In genomic region chr6:158040051-158040803, GRCh38 we compare ENCODE assay signal across 8 cellular contexts. TPM values are rescaled to one million over a fixed set of nuclear protein-coding genes. Genes with fewer than 3 reads are reported as not detected.
DNase-seq lines count a peak whose midpoint lies in the region; ATAC-seq, FAIRE-seq and TF ChIP-seq lines count a peak whose summit lies in the region.

No MANE protein-coding gene starts in this region.

- peak overlapping the region; percentile 76 for H4K8ac ChIP-seq in trophoblast cell (ENCODE audit: low read depth, low read length)

- H3K9me3 ChIP-seq in fibroblast of lung (ENCODE audit: control insufficient read depth, insufficient read depth, low read depth, low read length) (no peaks in the 10 kb centered on the region), trophoblast cell (ENCODE audit: insufficient read depth, low read depth, low read length) (peaks cover 2% of the 10 kb centered on the region)

- TF ChIP-seq POLR2A in GM12892 (IDR thresholded peaks at IDR 0.05; ENCODE audit: low read depth, low read length): no peak

- peak overlapping the region; percentile 89 for H2BK5ac ChIP-seq in trophoblast cell (ENCODE audit: low read depth, low read length, poor library complexity)

- H3K79me2 ChIP-seq in fibroblast of lung (ENCODE audit: control insufficient read depth, insufficient read depth, low read length): peaks cover 53% of the 10 kb centered on the region
- H3K79me2 ChIP-seq in trophoblast cell (ENCODE audit: control insufficient read depth, insufficient read depth, low read length, poor library complexity): peaks cover 10% of the 10 kb centered on the region

- peak overlapping the region; percentile 85 for H2BK120ac ChIP-seq in trophoblast cell (ENCODE audit: insufficient read depth, low read length, poor library complexity)

- H3K18ac ChIP-seq in trophoblast cell (ENCODE audit: low read length): peak overlapping the region; percentile 44

- H3K9ac ChIP-seq in fibroblast of lung (ENCODE audit: insufficient read depth, low read length) (peak overlapping the region; percentile 58), trophoblast cell (ENCODE audit: low read length) (no peak overlapping the region)

- no peak overlapping the region for H3K23ac ChIP-seq in trophoblast cell (ENCODE audit: low read length)

- H3K4me2 ChIP-seq in fibroblast of lung (ENCODE audit: extremely low read depth, insufficient read depth, low read length) (peak overlapping the region; percentile 80), trophoblast cell (ENCODE audit: low read length) (peak overlapping the region; percentile 21)

- peak overlapping the region; percentile 22 for H2AK5ac ChIP-seq in trophoblast cell (ENCODE audit: low read length)

- no peaks in the 10 kb centered on the region for H4K20me1 ChIP-seq in fibroblast of lung (ENCODE audit: control insufficient read depth, extremely low read depth, insufficient read depth, low read length)

- H4K12ac ChIP-seq in trophoblast cell (ENCODE audit: low read depth, low read length): no peak overlapping the region

- H3K4me1 ChIP-seq in fibroblast of lung (ENCODE audit: control insufficient read depth, extremely low read depth, insufficient read depth, low read length) (peaks cover 37% of the 10 kb centered on the region), trophoblast cell (ENCODE audit: control insufficient read depth in 1 of 2, insufficient read depth in 2 of 2, low read length in 2 of 2) (peaks cover 40 to 52% of the 10 kb centered on the region in 2 experiments)

- H3K36me3 ChIP-seq in fibroblast of lung (ENCODE audit: control insufficient read depth, insufficient read depth, low read length) (peaks cover 31% of the 10 kb centered on the region), trophoblast cell (ENCODE audit: control insufficient read depth in 1 of 2, insufficient read depth in 2 of 2, low read length in 2 of 2) (peaks cover 8 to 18% of the 10 kb centered on the region in 2 experiments)

- H3K4me3 ChIP-seq in WI38 (ENCODE audit: low read depth, low read length): peak overlapping the region; percentile 37
- H3K4me3 ChIP-seq in fibroblast of lung (replicated peaks in 1 of 4; ENCODE audit: control extremely low read depth in 1 of 4, insufficient read depth in 1 of 4, low read depth in 3 of 4, low read length in 4 of 4): peak overlapping the region in 2 of 4 experiments; percentile 3 to 30
- no peak overlapping the region for H3K4me3 ChIP-seq in trophoblast cell (ENCODE audit: low read depth, low read length)

- H3K27ac ChIP-seq in fibroblast of lung (ENCODE audit: insufficient read depth, low read length) (peak overlapping the region; percentile 96), trophoblast cell (ENCODE audit: low read depth, low read length) (peak overlapping the region; percentile 98)

- FAIRE-seq in GM12892 (lab: Jason Lieb, UNC): peak; percentile 30

- H3K14ac ChIP-seq in trophoblast cell (ENCODE audit: low read length): peak overlapping the region; percentile 68

- H3K27me3 ChIP-seq in fibroblast of lung (ENCODE audit: control insufficient read depth, insufficient read depth, low read length) (no peaks in the 10 kb centered on the region), trophoblast cell (ENCODE audit: insufficient read depth, low read length) (no peaks in the 10 kb centered on the region)

- H2AFZ ChIP-seq in fibroblast of lung (ENCODE audit: low read length) (no peak overlapping the region), trophoblast cell (ENCODE audit: insufficient read depth, low read length, poor library complexity) (no peak overlapping the region)

- TF ChIP-seq CTCF in WI38 (IDR thresholded peaks at IDR 0.05; ENCODE audit: low read depth, low read length): no peak
- no peak for TF ChIP-seq CTCF in fibroblast of lung (conservative IDR thresholded peaks at IDR 0.05 in 1 of 2, IDR thresholded peaks at IDR 0.05 in 1 of 2; ENCODE audit: low read depth in 1 of 2, low read length in 2 of 2)

- DNase-seq in GM12892 (ENCODE audit: insufficient read length) (no peak), HS-27A (ENCODE audit: low read depth) (peak; percentile 97), fibroblast of lung (ENCODE audit: low read depth in 2 of 2) (peak; percentile 97 to 100), trophoblast cell (peak; percentile 79 to 93), iPS-NIHi11 (ENCODE audit: low spot score) (no peak)

- no peak for ATAC-seq in HG02588 (IDR thresholded peaks at IDR 0.05; ENCODE audit: unreplicated experiment)
- no peak for ATAC-seq in HG02798 (IDR thresholded peaks at IDR 0.05; ENCODE audit: poor library complexity, unreplicated experiment)

- peaks cover 29% of the 10 kb centered on the region for H3K79me1 ChIP-seq in trophoblast cell (ENCODE audit: low read length)

- H4K91ac ChIP-seq in trophoblast cell (ENCODE audit: low read depth, low read length): peak overlapping the region; percentile 78

- no CpG with 5 or more reads among the region's 6 CpGs for WGBS in trophoblast cell (ENCODE audit: extremely low coverage, insufficient coverage, insufficient read length)

- peak overlapping the region; percentile 21 for H3K4ac ChIP-seq in trophoblast cell (ENCODE audit: low read depth, low read length)

- H2BK12ac ChIP-seq in trophoblast cell (ENCODE audit: low read length): peak overlapping the region; percentile 82

RNA-seq across cellular contexts. Expression of gene SYNJ2, which starts 58.6 kb away (rescaled TPM):
- 2.7 TPM for polyA plus RNA-seq in GM12892 (2012; ENCODE audit: missing spikeins)
- 43.4 and 57.3 TPM in 2 replicates for total RNA-seq in fibroblast of lung
- 23.5 and 41.3 TPM in 2 replicates for polyA plus RNA-seq in fibroblast of lung
- 18.1 and 31.8 TPM in 2 replicates for polyA plus RNA-seq in fibroblast of lung (2012)
- 51.7 and 102 TPM in 2 replicates for polyA minus RNA-seq in fibroblast of lung (ENCODE audit: low replicate concordance)
- polyA plus RNA-seq in trophoblast cell (2013): 22.0 and 25.0 TPM in 2 replicates

Comparison
In these comparisons a context has a peak if more than half of its experiments do, and no peak if none do; other contexts are left out.
1. DNase-seq: peak in HS-27A (single experiment), fibroblast of lung (2 of 2) and trophoblast cell (2 of 2); none in GM12892 (single experiment) and iPS-NIHi11 (single experiment).